Comparison of ENCODE assay signal across 12 cellular contexts in genomic region chr15:89492111-89492641, GRCh38. TPM values are rescaled to one million over a fixed set of nuclear protein-coding genes. Genes with fewer than 3 reads are reported as not detected.
A peak's percentile ranks its signal among the peaks of the same experiment; 100 is the strongest.
DNase-seq lines count a peak whose midpoint lies in the region; ATAC-seq and TF ChIP-seq lines count a peak whose summit lies in the region.
"Had no signal": no experiment of that assay in that cellular context is flagged by ENCODE, and none has a peak within 500 bp of the region (broad histone marks: within the 10 kb centered on the region; RNA-seq: fewer than 3 reads in every experiment).

No MANE protein-coding gene starts in this region.

- intact Hi-C loops in naive thymus-derived CD4-positive, alpha-beta T cell (cut with micrococcal nuclease): no loop called here

- no peaks in the 10 kb centered on the region for H3K36me3 Mint-ChIP-seq in activated T-cell treated with anti-CD3 and anti-CD28 coated beads, Interleukin-2, amount 50 U/mL, for 72 hours (ENCODE audit: insufficient read depth in 2 of 2)
- H3K36me3 Mint-ChIP-seq in progenitor cell of endocrine pancreas (ENCODE audit: insufficient read depth): no peaks in the 10 kb centered on the region
- peaks cover 0 to 4% (median 0%) of the 10 kb centered on the region in 5 donors for H3K36me3 Mint-ChIP-seq in naive thymus-derived CD4-positive, alpha-beta T cell
- H3K36me3 Mint-ChIP-seq in stimulated activated effector memory CD8-positive, alpha-beta T cell treated with anti-CD3 and anti-CD28 coated beads, Interleukin-12 subunit alpha, Interleukin-12 subunit beta, amount 100 ng/mL, for 72 hours: no peaks in the 10 kb centered on the region
- H3K36me3 Mint-ChIP-seq: mesothelial cell of epicardium had no signal

- no peaks in the 10 kb centered on the region for H3K27me3 ChIP-seq in Karpas-422 (ENCODE audit: low read length)
- H3K27me3 ChIP-seq in naive thymus-derived CD4-positive, alpha-beta T cell (ENCODE audit: control insufficient read depth in 2 of 2, insufficient read depth in 2 of 2, low read length in 2 of 2): peaks cover 0 to 8% of the 10 kb centered on the region in 2 donors

- H2AFZ ChIP-seq in Karpas-422 (ENCODE audit: low read length): no peak overlapping the region

- CTCF ChIA-PET in naive thymus-derived CD4-positive, alpha-beta T cell (lab: Charles Lee): no interaction called here

- H3K9ac ChIP-seq in Karpas-422 (ENCODE audit: low read length): no peak overlapping the region

- peak; percentile 62 for TF ChIP-seq CTCF in cardiac fibroblast (IDR thresholded peaks at IDR 0.05; ENCODE audit: low read depth, low read length)
- peak; percentile 61 for TF ChIP-seq CTCF in progenitor cell of endocrine pancreas (IDR thresholded peaks at IDR 0.05; ENCODE audit: unreplicated experiment)

- H3K4me3 Mint-ChIP-seq in activated T-cell treated with anti-CD3 and anti-CD28 coated beads, Interleukin-2, amount 50 U/mL, for 72 hours: no peak overlapping the region
- no peak overlapping the region for H3K4me3 Mint-ChIP-seq in progenitor cell of endocrine pancreas (ENCODE audit: low read depth)
- no peak overlapping the region for H3K4me3 Mint-ChIP-seq in naive thymus-derived CD4-positive, alpha-beta T cell
- H3K4me3 Mint-ChIP-seq in stimulated activated effector memory CD8-positive, alpha-beta T cell treated with anti-CD3 and anti-CD28 coated beads, Interleukin-12 subunit alpha, Interleukin-12 subunit beta, amount 100 ng/mL, for 72 hours: no peak overlapping the region
- H3K4me3 Mint-ChIP-seq: activated CD4-positive, alpha-beta T cell treated with anti-CD3 and anti-CD28 coated beads, Interleukin-2, amount 10 ng/mL, durations not matched to agents 24 days and 14 days; mesothelial cell of epicardium had no signal

- no peaks in the 10 kb centered on the region for H3K9me2 ChIP-seq in Karpas-422 (replicated peaks; ENCODE audit: insufficient read depth, low read length)

- H4K20me1 ChIP-seq in Karpas-422 (ENCODE audit: insufficient read depth, low read depth, low read length): no peaks in the 10 kb centered on the region

- H3K9me3 Mint-ChIP-seq in activated T-cell treated with anti-CD3 and anti-CD28 coated beads, Interleukin-2, amount 50 U/mL, for 72 hours: no peaks in the 10 kb centered on the region
- no peaks in the 10 kb centered on the region for H3K9me3 Mint-ChIP-seq in progenitor cell of endocrine pancreas (ENCODE audit: low read depth)
- H3K9me3 Mint-ChIP-seq in naive thymus-derived CD4-positive, alpha-beta T cell: peaks cover 0 to 3% (median 0%) of the 10 kb centered on the region in 11 donors
- H3K9me3 Mint-ChIP-seq in stimulated activated effector memory CD8-positive, alpha-beta T cell treated with anti-CD3 and anti-CD28 coated beads, Interleukin-12 subunit alpha, Interleukin-12 subunit beta, amount 100 ng/mL, for 72 hours: no peaks in the 10 kb centered on the region
- H3K9me3 Mint-ChIP-seq: activated CD4-positive, alpha-beta T cell treated with anti-CD3 and anti-CD28 coated beads, Interleukin-2, amount 10 ng/mL, durations not matched to agents 24 days and 14 days; mesothelial cell of epicardium had no signal

- H3K27ac ChIP-seq in Karpas-422 (ENCODE audit: low read length): no peak overlapping the region
- H3K27ac ChIP-seq in naive thymus-derived CD4-positive, alpha-beta T cell (ENCODE audit: low read depth, low read length): no peak overlapping the region

- no peak overlapping the region for H3K4me2 ChIP-seq in Karpas-422 (ENCODE audit: low read depth, low read length, poor library complexity, severe bottlenecking)

- peak; percentile 11 to 26 for DNase-seq in activated T-cell treated with anti-CD3 and anti-CD28 coated beads, Interleukin-2, amount 50 U/mL, for 72 hours
- DNase-seq in activated T-cell treated with anti-CD3 and anti-CD28 coated beads for 4 hours: no peak
- DNase-seq in Karpas-422: peak; percentile 52
- DNase-seq in cardiac fibroblast (ENCODE audit: low read depth in 2 of 2): no peak
- DNase-seq in progenitor cell of endocrine pancreas (ENCODE audit: low spot score, unreplicated experiment): peak; percentile 33
- DNase-seq in naive thymus-derived CD4-positive, alpha-beta T cell: no peak
- DNase-seq in OCI-M2 (lab: John Stamatoyannopoulos, UW; ENCODE audit: unreplicated experiment): no peak
- no peak for DNase-seq in stimulated activated effector memory CD8-positive, alpha-beta T cell treated with anti-CD3 and anti-CD28 coated beads, Interleukin-12 subunit alpha, Interleukin-12 subunit beta, amount 100 ng/mL, for 72 hours (ENCODE audit: low spot score in 2 of 2)
- DNase-seq: activated CD4-positive, alpha-beta T cell treated with anti-CD3 and anti-CD28 coated beads, Interleukin-2, amount 10 ng/mL, durations not matched to agents 24 days and 14 days; stimulated activated CD4-positive, alpha-beta T cell treated with anti-CD3 and anti-CD28 coated beads, Interleukin-2, amount 100 ng/mL, for 48 hours had no signal

- no peak for ATAC-seq in activated T-cell treated with anti-CD3 and anti-CD28 coated beads, Interleukin-2, amount 50 U/mL, for 72 hours (replicated peaks in 1 of 2)
- no peak for ATAC-seq in naive thymus-derived CD4-positive, alpha-beta T cell
- ATAC-seq in stimulated activated effector memory CD8-positive, alpha-beta T cell treated with anti-CD3 and anti-CD28 coated beads, Interleukin-12 subunit alpha, Interleukin-12 subunit beta, amount 100 ng/mL, for 72 hours: no peak

- H3K4me3 ChIP-seq in Karpas-422 (ENCODE audit: low read length) (no peak overlapping the region), cardiac fibroblast (replicated peaks in 1 of 2; ENCODE audit: low read depth in 2 of 2, low read length in 2 of 2) (no peak overlapping the region)
- no peak overlapping the region for H3K4me3 ChIP-seq in naive thymus-derived CD4-positive, alpha-beta T cell (ENCODE audit: low read length)

- peaks cover 62% of the 10 kb centered on the region for H3K27me3 Mint-ChIP-seq in activated T-cell treated with anti-CD3 and anti-CD28 coated beads, Interleukin-2, amount 50 U/mL, for 72 hours (ENCODE audit: low read depth)
- H3K27me3 Mint-ChIP-seq in progenitor cell of endocrine pancreas: peaks cover 71% of the 10 kb centered on the region
- peaks cover 43 to 63% (median 59%) of the 10 kb centered on the region in 5 donors for H3K27me3 Mint-ChIP-seq in naive thymus-derived CD4-positive, alpha-beta T cell

- H3K9me3 ChIP-seq in Karpas-422 (ENCODE audit: low read length): no peaks in the 10 kb centered on the region
- no peaks in the 10 kb centered on the region for H3K9me3 ChIP-seq in naive thymus-derived CD4-positive, alpha-beta T cell (ENCODE audit: control insufficient read depth in 2 of 3, low read length in 3 of 3)

- no peak overlapping the region for H3K27ac Mint-ChIP-seq in activated T-cell treated with anti-CD3 and anti-CD28 coated beads, Interleukin-2, amount 50 U/mL, for 72 hours
- no peak overlapping the region for H3K27ac Mint-ChIP-seq in progenitor cell of endocrine pancreas
- H3K27ac Mint-ChIP-seq in naive thymus-derived CD4-positive, alpha-beta T cell: no peak overlapping the region
- H3K27ac Mint-ChIP-seq in stimulated activated effector memory CD8-positive, alpha-beta T cell treated with anti-CD3 and anti-CD28 coated beads, Interleukin-12 subunit alpha, Interleukin-12 subunit beta, amount 100 ng/mL, for 72 hours: no peak overlapping the region
- H3K27ac Mint-ChIP-seq: activated CD4-positive, alpha-beta T cell treated with anti-CD3 and anti-CD28 coated beads, Interleukin-2, amount 10 ng/mL, durations not matched to agents 24 days and 14 days; mesothelial cell of epicardium had no signal

- no peaks in the 10 kb centered on the region for H3K36me3 ChIP-seq in Karpas-422 (ENCODE audit: insufficient read depth, low read length)
- H3K36me3 ChIP-seq in naive thymus-derived CD4-positive, alpha-beta T cell (ENCODE audit: control insufficient read depth in 2 of 3, insufficient read depth in 3 of 3, low read length in 3 of 3): no peaks in the 10 kb centered on the region

- POLR2A ChIA-PET in naive thymus-derived CD4-positive, alpha-beta T cell (lab: Charles Lee): interaction anchor here (0.7 kb wide), 1 partner anchor 983 kb away, joined by 4 read pairs; no protein-coding TSS in a partner anchor

- no peaks in the 10 kb centered on the region for H3K79me2 ChIP-seq in Karpas-422 (ENCODE audit: low read length)

- no peaks in the 10 kb centered on the region for H3K4me1 Mint-ChIP-seq in activated T-cell treated with anti-CD3 and anti-CD28 coated beads, Interleukin-2, amount 50 U/mL, for 72 hours (ENCODE audit: low read depth)
- no peaks in the 10 kb centered on the region for H3K4me1 Mint-ChIP-seq in progenitor cell of endocrine pancreas (ENCODE audit: low read depth)
- peaks cover 0 to 12% (median 5%) of the 10 kb centered on the region in 7 donors for H3K4me1 Mint-ChIP-seq in naive thymus-derived CD4-positive, alpha-beta T cell
- peaks cover 6% of the 10 kb centered on the region for H3K4me1 Mint-ChIP-seq in stimulated activated effector memory CD8-positive, alpha-beta T cell treated with anti-CD3 and anti-CD28 coated beads, Interleukin-12 subunit alpha, Interleukin-12 subunit beta, amount 100 ng/mL, for 72 hours
- H3K4me1 Mint-ChIP-seq: activated CD4-positive, alpha-beta T cell treated with anti-CD3 and anti-CD28 coated beads, Interleukin-2, amount 10 ng/mL, durations not matched to agents 24 days and 14 days; mesothelial cell of epicardium had no signal

- H3K4me1 ChIP-seq in Karpas-422 (ENCODE audit: low read length): no peaks in the 10 kb centered on the region
- H3K4me1 ChIP-seq in naive thymus-derived CD4-positive, alpha-beta T cell (ENCODE audit: control insufficient read depth in 2 of 2, insufficient read depth in 2 of 2, low read length in 2 of 2): no peaks in the 10 kb centered on the region

RNA-seq across cellular contexts. Expression of gene RHCG, which starts 4.2 kb away (rescaled TPM):
- total RNA-seq in activated T-cell treated with anti-CD3 and anti-CD28 coated beads, Interleukin-2, amount 50 U/mL, for 72 hours: not detected
- total RNA-seq in Karpas-422 (2014; rRNA removed; shearing (Covaris generic); ENCODE audit: low replicate concordance): not detected in 2 replicates
- total RNA-seq in progenitor cell of endocrine pancreas: not detected in 2 replicates
- total RNA-seq in naive thymus-derived CD4-positive, alpha-beta T cell: not detected
- not detected for polyA plus RNA-seq in naive thymus-derived CD4-positive, alpha-beta T cell
- total RNA-seq: activated CD4-positive, alpha-beta T cell treated with anti-CD3 and anti-CD28 coated beads, Interleukin-2, amount 10 ng/mL, durations not matched to agents 24 days and 14 days; M059J had no signal

Comparison
In these comparisons a context has a peak if more than half of its experiments do, and no peak if none do; other contexts are left out.
1. DNase-seq: peak in activated T-cell treated with anti-CD3 and anti-CD28 coated beads, Interleukin-2, amount 50 U/mL, for 72 hours (2 of 2), Karpas-422 (single experiment) and progenitor cell of endocrine pancreas (single experiment); none in activated T-cell treated with anti-CD3 and anti-CD28 coated beads for 4 hours (single experiment), cardiac fibroblast (0 of 2), naive thymus-derived CD4-positive, alpha-beta T cell (0 of 9), OCI-M2 (single experiment) and stimulated activated effector memory CD8-positive, alpha-beta T cell treated with anti-CD3 and anti-CD28 coated beads, Interleukin-12 subunit alpha, Interleukin-12 subunit beta, amount 100 ng/mL, for 72 hours (0 of 2).